ENCODE assay signal across 17 cellular contexts in genomic region chr2:241029599-241030332, GRCh38.
"Had no signal": no experiment of that assay in that cellular context is flagged by ENCODE, and none has a peak within 500 bp of the region (broad histone marks: within the 10 kb centered on the region; RNA-seq: fewer than 3 reads in every experiment).

No MANE protein-coding gene starts in this region.

- H3K27me3 Mint-ChIP-seq: activated T-helper 17 cell treated with anti-CD3 and anti-CD28 coated beads, Interleukin-2, amount 50 U/mL, for 72 hours had no signal

- ATAC-seq: activated T-helper 17 cell treated with anti-CD3 and anti-CD28 coated beads, Interleukin-2, amount 50 U/mL, for 72 hours; stimulated activated naive B cell treated with anti-CD40 and anti-IgM and Interleukin-4, amounts not matched to agents 10 μg/mL and 1 μg/mL and 100 μg/mL, for 72 hours had no signal

- H3K36me3 ChIP-seq: breast epithelium, ovary, transverse colon had no signal

- H3K27ac Mint-ChIP-seq: activated T-helper 17 cell treated with anti-CD3 and anti-CD28 coated beads, Interleukin-2, amount 50 U/mL, for 72 hours; stimulated activated naive B cell treated with anti-CD40 and anti-IgM and Interleukin-4, amounts not matched to agents 10 μg/mL and 1 μg/mL and 100 μg/mL, for 72 hours had no signal

- H3K4me1 ChIP-seq: ascending aorta, breast epithelium, heart right ventricle, transverse colon had no signal

- DNase-seq: activated CD4-positive, alpha-beta T cell treated with anti-CD3 and anti-CD28 coated beads, Interleukin-2, amount 50 U/mL, for 48 hours; activated CD4-positive, CD25-positive, alpha-beta regulatory T cell treated with anti-CD3 and anti-CD28 coated beads, Interleukin-2, amount 50 U/mL, for 72 hours; activated naive CD4-positive, alpha-beta T cell treated with Interleukin-2 at 50 U/mL for 16 hours; activated T-cell treated with anti-CD3 and anti-CD28 coated beads for 4 hours; dermis blood vessel endothelial cell; heart right ventricle; mesendoderm; SIG-M5; stimulated activated CD4-positive, alpha-beta T cell treated with anti-CD3 and anti-CD28 coated beads, Interleukin-2, amount 100 ng/mL, for 48 hours; stimulated activated naive B cell treated with anti-CD40 and anti-IgM and Interleukin-4, amounts not matched to agents 10 μg/mL and 1 μg/mL and 100 μg/mL, for 72 hours; transverse colon had no signal

- H3K4me3 Mint-ChIP-seq: activated T-helper 17 cell treated with anti-CD3 and anti-CD28 coated beads, Interleukin-2, amount 50 U/mL, for 72 hours; neural crest cell; stimulated activated naive B cell treated with anti-CD40 and anti-IgM and Interleukin-4, amounts not matched to agents 10 μg/mL and 1 μg/mL and 100 μg/mL, for 72 hours had no signal

- H3K4me1 Mint-ChIP-seq: activated T-helper 17 cell treated with anti-CD3 and anti-CD28 coated beads, Interleukin-2, amount 50 U/mL, for 72 hours; neural crest cell had no signal

- H3K27me3 ChIP-seq: ascending aorta, breast epithelium, heart right ventricle, ovary, transverse colon had no signal

- H3K4me3 ChIP-seq: ascending aorta, breast epithelium, heart right ventricle, ovary, transverse colon had no signal

- H3K27ac ChIP-seq: ascending aorta, breast epithelium, epithelial cell of prostate, heart right ventricle, ovary, transverse colon had no signal

- H3K9me3 ChIP-seq: ovary had no signal
